ENCODE assay signal across 8 cellular contexts in the genomic region with DNA sequence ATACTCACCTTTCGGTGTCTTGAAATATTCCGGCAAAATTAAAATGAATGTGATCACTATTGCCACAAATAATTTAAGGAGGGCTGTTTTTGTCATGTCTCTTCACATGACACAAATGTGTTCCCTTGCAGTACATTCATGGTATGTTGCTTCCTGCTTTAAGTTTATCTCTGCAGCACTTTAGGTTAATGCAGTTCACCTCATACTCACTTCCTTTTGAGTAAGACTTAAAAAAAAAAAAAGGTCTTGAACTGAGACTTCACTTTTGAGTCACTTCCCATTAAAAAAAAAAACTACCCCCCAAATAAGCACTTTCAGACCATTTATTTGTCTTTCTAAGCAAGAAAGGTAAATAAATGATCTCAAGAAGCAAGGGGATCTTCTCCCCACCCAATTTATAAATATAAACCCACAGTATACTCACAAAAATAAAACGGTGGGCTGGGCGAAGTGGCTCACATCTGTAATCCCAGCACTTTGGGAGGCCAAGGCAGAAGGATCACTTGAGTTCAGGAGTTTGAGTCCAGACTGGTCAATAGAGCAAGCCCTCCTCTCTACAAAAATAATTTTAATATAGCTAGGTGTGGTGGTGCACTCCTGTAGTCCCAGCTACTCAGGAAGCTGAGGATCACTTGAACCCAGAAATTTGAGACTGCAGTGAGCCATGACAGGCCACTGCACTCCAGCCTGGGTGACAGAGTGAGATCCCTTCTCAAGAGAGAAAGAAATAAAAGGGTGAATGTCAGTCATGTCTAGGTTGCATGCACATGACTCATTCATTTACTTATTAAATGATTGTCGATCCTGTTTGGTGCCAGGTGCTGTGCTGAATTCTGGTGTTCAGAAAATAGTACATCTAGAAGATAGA. TPM values are rescaled to one million over a fixed set of nuclear protein-coding genes. Genes with fewer than 3 reads are reported as not detected.
A peak's percentile ranks its signal among the peaks of the same experiment; 100 is the strongest.
DNase-seq lines count a peak whose midpoint lies in the region; ATAC-seq and TF ChIP-seq lines count a peak whose summit lies in the region.

A gene with protein sequence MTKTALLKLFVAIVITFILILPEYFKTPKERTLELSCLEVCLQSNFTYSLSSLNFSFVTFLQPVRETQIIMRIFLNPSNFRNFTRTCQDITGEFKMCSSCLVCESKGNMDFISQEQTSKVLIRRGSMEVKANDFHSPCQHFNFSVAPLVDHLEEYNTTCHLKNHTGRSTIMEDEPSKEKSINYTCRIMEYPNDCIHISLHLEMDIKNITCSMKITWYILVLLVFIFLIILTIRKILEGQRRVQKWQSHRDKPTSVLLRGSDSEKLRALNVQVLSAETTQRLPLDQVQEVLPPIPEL (minus strand): TSS at position 192 of the 868 bp plus-strand sequence. CDS start 96 bp downstream, at position 96.

- in situ Hi-C loops in astrocyte of the spinal cord (cut with HindIII; ENCODE audit: low sequenced_read_pairs) = no loop called here

- peak within 1 kb of the TSS; percentile 16 for H3K4me3 ChIP-seq in astrocyte of the spinal cord (ENCODE audit: low read depth, low read length)

- TF ChIP-seq CTCF in astrocyte of the spinal cord (IDR thresholded peaks at IDR 0.05; ENCODE audit: low read depth, low read length) = no peak

- ATAC-seq in HG02763 (IDR thresholded peaks at IDR 0.05; ENCODE audit: unreplicated experiment) = peak; percentile 51

- DNase-seq in NCI-H510A treated with DMSO at 0.1 percent for 48 hours (lab: John Stamatoyannopoulos, UW) (peak; percentile 23), NCI-H510A (lab: John Stamatoyannopoulos, UW) (no peak), NOMO-1 (lab: John Stamatoyannopoulos, UW; ENCODE audit: unreplicated experiment in 2 of 2) (peak; percentile 36 to 88), astrocyte of the spinal cord (ENCODE audit: low read depth, low spot score) (peak; percentile 61), renal cortical epithelial cell (ENCODE audit: low read depth) (peak; percentile 80), foreskin melanocyte (no peak), mucosa of gallbladder (ENCODE audit: low spot score) (no peak)

RNA-seq across cellular contexts. Expression of the gene that starts here (rescaled TPM):
- total RNA-seq in renal cortical epithelial cell (not detected in 2 replicates), mucosa of gallbladder (3.3 TPM)

Comparison
In these comparisons a context has a peak if more than half of its experiments do, and no peak if none do; other contexts are left out.
1. DNase-seq: peak in NCI-H510A treated with DMSO at 0.1 percent for 48 hours (single experiment), NOMO-1 (2 of 2) and astrocyte of the spinal cord (single experiment); none in NCI-H510A (single experiment), foreskin melanocyte (single experiment) and mucosa of gallbladder (single experiment).
2. Peak in DNase-seq in renal cortical epithelial cell; RNA of the gene not detected or under 1 TPM.